Comparison of ENCODE assay signal across 14 cellular contexts in genomic region chr3:13529196-13529975, GRCh38.
"Had no signal": no experiment of that assay in that cellular context is flagged by ENCODE, and none has a peak within 500 bp of the region (broad histone marks: within the 10 kb centered on the region; RNA-seq: fewer than 3 reads in every experiment).

No MANE protein-coding gene starts in this region.

- H3K36me3 ChIP-seq: SJSA1 had no signal

- H3K27ac ChIP-seq: psoas muscle, SJSA1 had no signal

- H3K4me1 ChIP-seq: psoas muscle, SJSA1 had no signal

- H3K4me1 Mint-ChIP-seq: naive thymus-derived CD8-positive, alpha-beta T cell had no signal

- H3K36me3 Mint-ChIP-seq: naive thymus-derived CD8-positive, alpha-beta T cell had no signal

- H3K4me3 ChIP-seq: coronary artery, psoas muscle, SJSA1 had no signal

- H3K27me3 ChIP-seq: SJSA1 had no signal

- ATAC-seq: activated CD4-positive, CD25-positive, alpha-beta regulatory T cell treated with anti-CD3 and anti-CD28 coated beads, Interleukin-2, amount 50 U/mL, for 24 hours; naive thymus-derived CD8-positive, alpha-beta T cell had no signal

- DNase-seq: activated CD4-positive, alpha-beta T cell treated with anti-CD3 and anti-CD28 coated beads, Interleukin-2, amount 50 U/mL, for 1 hour; activated naive CD4-positive, alpha-beta T cell treated with Interleukin-2 at 50 U/mL for 16 hours; activated T-cell treated with anti-CD3 and anti-CD28 coated beads for 4 hours; central memory CD4-positive, alpha-beta T cell; foreskin melanocyte; head of caudate nucleus; naive thymus-derived CD8-positive, alpha-beta T cell; stimulated activated CD4-positive, alpha-beta T cell treated with anti-CD3 and anti-CD28 coated beads, Interleukin-12 subunit alpha, Interleukin-12 subunit beta, amount 100 ng/mL, for 4 hours; stimulated activated CD4-positive, alpha-beta T cell treated with anti-CD3 and anti-CD28 coated beads, Interleukin-2, amount 100 ng/mL, for 24 hours; T1000 had no signal

- H3K4me3 Mint-ChIP-seq: naive thymus-derived CD8-positive, alpha-beta T cell had no signal

- H3K9me3 ChIP-seq: psoas muscle, SJSA1 had no signal
